24 cellular contexts compared by ENCODE assay signal in the genomic region with DNA sequence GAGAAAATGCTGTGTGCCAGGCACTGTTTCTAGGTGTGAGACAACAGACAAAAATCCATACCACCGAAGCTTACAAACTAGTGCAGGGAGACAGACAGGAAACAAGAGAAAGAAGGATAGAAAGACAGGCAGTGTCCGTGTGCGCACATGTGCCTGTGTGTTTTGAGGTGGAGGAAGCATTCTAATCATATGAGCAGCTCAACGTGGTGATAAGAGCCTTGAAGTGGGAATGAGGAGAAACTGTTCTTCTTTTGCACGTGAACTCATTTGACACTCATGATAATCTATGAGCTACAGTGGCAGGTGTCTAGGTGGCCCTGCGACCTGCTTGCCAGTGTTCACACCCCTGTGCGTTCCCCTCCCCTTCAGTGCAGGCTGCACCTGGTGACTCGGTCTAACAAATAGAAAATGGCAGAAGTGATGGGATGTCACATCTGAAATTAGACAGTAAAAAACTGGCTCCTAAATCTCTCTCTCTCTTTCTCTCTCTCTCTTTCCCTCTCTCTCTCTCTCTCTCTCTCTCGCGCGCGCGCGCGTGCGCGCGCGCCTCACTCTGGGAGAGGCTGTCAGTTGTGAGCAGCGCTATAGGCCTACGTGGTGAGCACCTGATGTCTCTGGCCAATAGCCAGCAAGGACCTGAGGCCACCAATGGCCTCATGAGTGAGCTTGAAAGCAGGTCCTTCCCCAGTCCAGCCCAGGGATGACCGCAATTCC.
"Had no signal": no experiment of that assay in that cellular context is flagged by ENCODE, and none has a peak within 500 bp of the region (broad histone marks: within the 10 kb centered on the region; RNA-seq: fewer than 3 reads in every experiment).

No MANE protein-coding gene starts in this region.

- H3K36me3 ChIP-seq: ovary, right lobe of liver, sigmoid colon, stomach, thoracic aorta, thyroid gland, tibial nerve, upper lobe of left lung, vagina had no signal

- DNase-seq: natural killer cell; nephron progenitor cell; occipital lobe; ovary; posterior cingulate gyrus; psoas muscle; right cardiac atrium; right lobe of liver; sigmoid colon; small intestine; stimulated activated CD4-positive, alpha-beta T cell treated with anti-CD3 and anti-CD28 coated beads, Interleukin-15, amount 100 ng/mL, for 24 hours; stimulated activated CD4-positive, alpha-beta T cell treated with anti-CD3 and anti-CD28 coated beads, Interleukin-2, amount 100 ng/mL, for 24 hours; stimulated activated CD4-positive, alpha-beta T cell treated with anti-CD3 and anti-CD28 coated beads, Interleukin-2, amount 100 ng/mL, for 48 hours; stimulated activated CD4-positive, alpha-beta T cell treated with anti-CD3 and anti-CD28 coated beads, Interleukin-4, amount 100 ng/mL, for 24 hours; stimulated activated naive B cell treated with anti-CD40 and anti-IgM and Interleukin-4, amounts not matched to agents 10 μg/mL and 1 μg/mL and 100 μg/mL, for 72 hours; stimulated activated naive CD4-positive, alpha-beta T cell treated with Interleukin-2 at 50 U/mL for 16 hours; stomach; thyroid gland; trophoblast cell; upper lobe of left lung had no signal

- H3K9me3 ChIP-seq: ovary, psoas muscle, right lobe of liver, sigmoid colon, stomach, thoracic aorta, thyroid gland, tibial nerve, upper lobe of left lung, vagina had no signal

- H3K27me3 ChIP-seq: ovary, thyroid gland, vagina had no signal

- H3K27ac ChIP-seq: ovary, parathyroid adenoma, psoas muscle, right lobe of liver, sigmoid colon, stomach, thoracic aorta, thyroid gland, tibial nerve, upper lobe of left lung, vagina had no signal

- H2AFZ ChIP-seq: parathyroid adenoma had no signal

- H3K9ac ChIP-seq: parathyroid adenoma had no signal

- H3K4me1 ChIP-seq: parathyroid adenoma, psoas muscle, thyroid gland had no signal

- H3K4me3 ChIP-seq: ovary, psoas muscle, right lobe of liver, sigmoid colon, stomach, thoracic aorta, thyroid gland, tibial nerve, upper lobe of left lung, vagina had no signal
